ENCODE assay signal across 11 cellular contexts in genomic region chr9:32427111-32427873, GRCh38. TPM values are rescaled to one million over a fixed set of nuclear protein-coding genes. Genes with fewer than 3 reads are reported as not detected.
DNase-seq lines count a peak whose midpoint lies in the region; ATAC-seq and TF ChIP-seq lines count a peak whose summit lies in the region.
"Had no signal": no experiment of that assay in that cellular context is flagged by ENCODE, and none has a peak within 500 bp of the region (broad histone marks: within the 10 kb centered on the region; RNA-seq: fewer than 3 reads in every experiment).

No MANE protein-coding gene starts in this region.

- peak; percentile 35 for DNase-seq in EH (ENCODE audit: low read depth)
- peak; percentile 5 for DNase-seq in PC-3
- DNase-seq in endodermal cell = no peak
- DNase-seq in natural killer cell = no peak
- DNase-seq in SHP77 treated with DMSO at 0.1 percent for 48 hours (lab: John Stamatoyannopoulos, UW) = no peak
- DNase-seq in NCI-H82 (lab: John Stamatoyannopoulos, UW) = no peak
- DNase-seq: activated CD4-positive, alpha-beta T cell treated with anti-CD3 and anti-CD28 coated beads for 1 hour; tibial artery had no signal

- intact Hi-C loops in PC-3 (cut with micrococcal nuclease) = loop anchor here (2.0 kb wide), 1 partner anchor 30 kb away; no protein-coding TSS in a partner anchor
- intact Hi-C loops in natural killer cell (cut with micrococcal nuclease) = no loop called here

- H3K4me1 ChIP-seq in PC-3 (ENCODE audit: insufficient read depth, low read length) (peaks cover 70% of the 10 kb centered on the region), endodermal cell (ENCODE audit: control insufficient read depth, insufficient read depth, low read length) (peaks cover 6% of the 10 kb centered on the region)

- no peak overlapping the region for H3K4me3 ChIP-seq in PC-3 (ENCODE audit: low read length)
- H3K4me3 ChIP-seq in endodermal cell (ENCODE audit: low read length) = no peak overlapping the region
- H3K4me3 ChIP-seq: tibial artery had no signal

- H3K79me2 ChIP-seq in PC-3 (ENCODE audit: low read length) = no peaks in the 10 kb centered on the region

- H3K9ac ChIP-seq in PC-3 (ENCODE audit: low read length) (no peak overlapping the region), endodermal cell (ENCODE audit: extremely low read depth, low read length, poor library complexity, severe bottlenecking) (no peak overlapping the region)

- H3K27me3 Mint-ChIP-seq in endodermal cell (ENCODE audit: insufficient read depth) (no peaks in the 10 kb centered on the region), natural killer cell (ENCODE audit: low read depth in 2 of 2) (no peaks in the 10 kb centered on the region)

- no peak overlapping the region for H3K4me3 Mint-ChIP-seq in endodermal cell
- H3K4me3 Mint-ChIP-seq in natural killer cell = no peak overlapping the region

- H3F3A ChIP-seq in PC-3 (ENCODE audit: low read length, unreplicated experiment) = no peaks in the 10 kb centered on the region

- no TSS peak for BruUV-seq in PC-3 (replicated peaks; lab: Mats Ljungman, UMichigan)

- H3K9me3 ChIP-seq in PC-3 (ENCODE audit: low read length) (no peaks in the 10 kb centered on the region), endodermal cell (ENCODE audit: control insufficient read depth, low read length) (no peaks in the 10 kb centered on the region)
- H3K9me3 ChIP-seq: Caco-2, tibial artery had no signal

- H3K36me3 Mint-ChIP-seq in endodermal cell (ENCODE audit: low read depth) (peaks cover 55% of the 10 kb centered on the region), natural killer cell (peaks cover 8% of the 10 kb centered on the region)

- TF ChIP-seq CTCF in PC-3 (conservative IDR thresholded peaks at IDR 0.05; ENCODE audit: low read depth, low read length) (no peak), endodermal cell (conservative IDR thresholded peaks at IDR 0.05) (no peak), natural killer cell (IDR thresholded peaks at IDR 0.05) (no peak)

- peaks cover 4% of the 10 kb centered on the region; the same call in 1 of the 2 replicates for H3K36me3 ChIP-seq in PC-3 (ENCODE audit: low read depth, low read length)
- peaks cover 52% of the 10 kb centered on the region for H3K36me3 ChIP-seq in endodermal cell (ENCODE audit: control insufficient read depth, insufficient read depth, low read length)

- CTCF ChIA-PET in PC-3 (lab: Charles Lee) = no interaction called here

- H3K9me3 Mint-ChIP-seq in endodermal cell (no peaks in the 10 kb centered on the region), natural killer cell (no peaks in the 10 kb centered on the region)

- 87 to 100% methylated on average over 7 to 8 of the region's 8 CpGs for WGBS in endodermal cell (ENCODE audit: insufficient coverage in 1 of 2, insufficient read length in 1 of 2), 2 experiments

- no peak overlapping the region for H3K27ac ChIP-seq in PC-3 (ENCODE audit: low read length)
- no peak overlapping the region for H3K27ac ChIP-seq in endodermal cell (ENCODE audit: low read depth, low read length)
- H3K27ac ChIP-seq: tibial artery had no signal

- H3K27ac Mint-ChIP-seq in endodermal cell (peak overlapping the region; percentile 74), natural killer cell (no peak overlapping the region)

- no peaks in the 10 kb centered on the region for H3K9me2 ChIP-seq in PC-3 (replicated peaks; ENCODE audit: low read length)

- no peak overlapping the region for H2AFZ ChIP-seq in PC-3 (ENCODE audit: low read length)

- H4K20me1 ChIP-seq in PC-3 (ENCODE audit: low read length) = no peaks in the 10 kb centered on the region

- peaks cover 8% of the 10 kb centered on the region for H3K4me1 Mint-ChIP-seq in endodermal cell
- H3K4me1 Mint-ChIP-seq in natural killer cell = peaks cover 5% of the 10 kb centered on the region in 2 donors

- H3K27me3 ChIP-seq in PC-3 (ENCODE audit: low read length) (no peaks in the 10 kb centered on the region), endodermal cell (ENCODE audit: control insufficient read depth, insufficient read depth, low read length, poor library complexity, severe bottlenecking) (no peaks in the 10 kb centered on the region)
- H3K27me3 ChIP-seq: tibial artery had no signal

- POLR2A ChIA-PET in PC-3 (lab: Charles Lee; ENCODE audit: unreplicated experiment) = no interaction called here

- ATAC-seq in PC-3 (no peak), natural killer cell (peak in 2 of 3 donors; percentile 30 to 69), GM21529 (IDR thresholded peaks at IDR 0.05; ENCODE audit: unreplicated experiment) (no peak), HG03280 (IDR thresholded peaks at IDR 0.05; ENCODE audit: unreplicated experiment) (no peak)

- 0 out of 2 replicates have a peak overlapping the region, but pooled peaks have one; percentile 35 for H3K4me2 ChIP-seq in PC-3 (ENCODE audit: low read length)

RNA-seq across cellular contexts. Expression of gene ACO1, which starts 42.8 kb away (rescaled TPM):
- total RNA-seq in PC-3 (2014; rRNA removed) = 20.8 and 26.0 TPM in 2 replicates
- total RNA-seq in endodermal cell = 10 to 100 TPM; 33.6 to 52.8 TPM
- polyA plus RNA-seq in endodermal cell (2013, experiment 1 of 2) = 30.7 TPM
- polyA plus RNA-seq in endodermal cell (2013, experiment 2 of 2) = 29.7 TPM
- 1 to 10 TPM; 5.8 to 7.4 (median 6.9) TPM for total RNA-seq in natural killer cell

Comparison
In these comparisons a context has a peak if more than half of its experiments do, and no peak if none do; other contexts are left out.
1. DNase-seq: peak in EH (single experiment) and PC-3 (single experiment); none in endodermal cell (single experiment), natural killer cell (single experiment), SHP77 treated with DMSO at 0.1 percent for 48 hours (single experiment) and NCI-H82 (single experiment).
2. ATAC-seq: peak in natural killer cell (2 of 3); none in PC-3 (single experiment), GM21529 (single experiment) and HG03280 (single experiment).